31 cellular contexts compared by ENCODE assay signal in genomic region chr1:36475910-36476604, GRCh38. TPM values are rescaled to one million over a fixed set of nuclear protein-coding genes. Genes with fewer than 3 reads are reported as not detected.
DNase-seq lines count a peak whose midpoint lies in the region; ATAC-seq, FAIRE-seq and TF ChIP-seq lines count a peak whose summit lies in the region.
"Had no signal": no experiment of that assay in that cellular context is flagged by ENCODE, and none has a peak within 500 bp of the region (broad histone marks: within the 10 kb centered on the region; RNA-seq: fewer than 3 reads in every experiment).

No MANE protein-coding gene starts in this region.

- no peak overlapping the region for H3K4me2 ChIP-seq in HepG2 (ENCODE audit: low read depth, low read length)
- H3K4me2 ChIP-seq: GM23338 had no signal

- no peak for ATAC-seq in HepG2
- ATAC-seq: GM23338 had no signal

- H2AFZ ChIP-seq in HepG2 (ENCODE audit: low read length), result no peak overlapping the region
- H2AFZ ChIP-seq: GM23338 had no signal

- no peaks in the 10 kb centered on the region for H3K36me3 Mint-ChIP-seq in activated T-helper 2 cell treated with anti-CD3 and anti-CD28 coated beads, Interferon-gamma antibody, Interleukin-2, Interleukin-4, amounts not matched to agents 10 μg/mL and 5 μg/mL and 100 μg/mL, durations not matched to agents 14 hours and 24 hours and 36 hours (ENCODE audit: low read depth)
- H3K36me3 Mint-ChIP-seq: activated naive CD8-positive, alpha-beta T cell treated with anti-CD3 and anti-CD28 coated beads, Interleukin-2, amount 10 ng/mL, durations not matched to agents 7 days and 5 days; naive B cell had no signal

- TF ChIP-seq CTCF in BE2C (IDR thresholded peaks at IDR 0.05; ENCODE audit: low read depth, low read length) (peak; percentile 9; the same call in 1 of the 2 replicates), GM12872 (IDR thresholded peaks at IDR 0.05; ENCODE audit: insufficient read depth, low read depth, low read length) (0 out of 3 replicates have a peak, but pooled peaks have one; percentile 4), HepG2 (CRISPR knock-in tag; IDR thresholded peaks at IDR 0.05) (0 out of 2 replicates have a peak, but pooled peaks have one; percentile 19)

- no peak overlapping the region for H3K9ac ChIP-seq in HepG2 (ENCODE audit: insufficient read depth, low read depth, low read length)

- TF ChIP-seq RAD21 in HepG2 (CRISPR knock-in tag; IDR thresholded peaks at IDR 0.05), result no peak

- no peaks in the 10 kb centered on the region for H4K20me1 ChIP-seq in HepG2 (ENCODE audit: insufficient read depth, low read length)

- intact Hi-C loops in activated T-helper 2 cell treated with anti-CD3 and anti-CD28 coated beads, Interferon-gamma antibody, Interleukin-2, Interleukin-4, amounts not matched to agents 10 μg/mL and 5 μg/mL and 100 μg/mL, durations not matched to agents 14 hours and 24 hours and 36 hours (cut with micrococcal nuclease), result no loop called here
- intact Hi-C loops in HepG2 (cut with micrococcal nuclease; ENCODE audit: unreplicated experiment), result no loop called here

- DNase-seq in BE2C (no peak), HepG2 (ENCODE audit: low spot score) (no peak), 8988T (no peak), T-helper 2 cell (no peak), NOMO-1 (lab: John Stamatoyannopoulos, UW; ENCODE audit: unreplicated experiment in 2 of 2) (no peak), amygdala (lab: John Stamatoyannopoulos, UW) (no peak)
- no peak for DNase-seq in activated T-helper 2 cell treated with anti-CD3 and anti-CD28 coated beads, Interferon-gamma antibody, Interleukin-2, Interleukin-4, amounts not matched to agents 10 μg/mL and 5 μg/mL and 100 μg/mL, durations not matched to agents 14 hours and 24 hours and 36 hours (ENCODE audit: low spot score)
- DNase-seq: activated B cell treated with CpG ODN at 0.5 μM for 24 hours; activated CD4-positive, alpha-beta T cell treated with anti-CD3 and anti-CD28 coated beads, Interleukin-2, amount 10 ng/mL, durations not matched to agents 7 days and 5 days; activated gamma-delta T cell treated with Interleukin-2 at 50 U/mL for 16 hours; activated naive CD8-positive, alpha-beta T cell treated with anti-CD3 and anti-CD28 coated beads, Interleukin-2, amount 10 ng/mL, durations not matched to agents 7 days and 5 days; C1 segment of cervical spinal cord; cortex of kidney; DND-41; effector memory CD4-positive, alpha-beta T cell; erythroblast; head of caudate nucleus; naive B cell; NCI-H1930; stimulated activated naive CD4-positive, alpha-beta T cell; T-helper 1 cell had no signal

- POLR2A ChIA-PET in HepG2 (lab: Yijun Ruan, JAX), result interaction anchor here (0.8 kb wide), 1 partner anchor 12 kb away, joined by 4 read pairs; the partner anchor contains the start of gene MRPS15

- H3K9me3 ChIP-seq in BE2C (no peaks in the 10 kb centered on the region), HepG2 (ENCODE audit: low read length) (no peaks in the 10 kb centered on the region)
- H3K9me3 ChIP-seq: SJSA1 had no signal

- TF ChIP-seq POLR2A in HepG2 (IDR thresholded peaks at IDR 0.05; ENCODE audit: insufficient read depth in 1 of 2, low read depth in 2 of 2, low read length in 2 of 2), result no peak

- H3K36me3 ChIP-seq in BE2C (no peaks in the 10 kb centered on the region), HepG2 (replicated peaks in 1 of 2; ENCODE audit: control insufficient read depth in 1 of 2, insufficient read depth in 2 of 2, low read length in 2 of 2) (peaks cover 0 to 3% of the 10 kb centered on the region in 2 experiments; a peak in 1 of 5 replicates)
- H3K36me3 ChIP-seq: SJSA1 had no signal

- H3K4me1 Mint-ChIP-seq in activated T-helper 2 cell treated with anti-CD3 and anti-CD28 coated beads, Interferon-gamma antibody, Interleukin-2, Interleukin-4, amounts not matched to agents 10 μg/mL and 5 μg/mL and 100 μg/mL, durations not matched to agents 14 hours and 24 hours and 36 hours (ENCODE audit: low read depth), result peaks cover 11% of the 10 kb centered on the region
- H3K4me1 Mint-ChIP-seq: naive B cell had no signal

- no peak overlapping the region for H3K27ac ChIP-seq in HepG2 (ENCODE audit: extremely low read length, insufficient read depth, low read length)
- H3K27ac ChIP-seq: RWPE1, SJSA1 had no signal

- H3K27me3 ChIP-seq in BE2C, result no peaks in the 10 kb centered on the region
- H3K27me3 ChIP-seq in HepG2 (ENCODE audit: control insufficient read depth in 1 of 2, insufficient read depth in 2 of 2, low read length in 2 of 2), result no peaks in the 10 kb centered on the region
- H3K27me3 ChIP-seq: SJSA1 had no signal

- CTCF ChIA-PET in HepG2 (lab: Yijun Ruan, JAX; ENCODE audit: low intra/inter-chr PET ratio, low total read pairs), result no interaction called here

- no peaks in the 10 kb centered on the region for H3K79me2 ChIP-seq in HepG2 (ENCODE audit: insufficient read depth, low read length)

- in situ Hi-C loops in HepG2 (cut with HindIII; ENCODE audit: extremely low pct_ligation_motif_present, low pct_unique_long_range_greater_than_20kb), result no loop called here

- H3K4me1 ChIP-seq in BE2C (no peaks in the 10 kb centered on the region), HepG2 (ENCODE audit: insufficient read depth, low read length) (peaks cover 20% of the 10 kb centered on the region)
- H3K4me1 ChIP-seq: SJSA1 had no signal

- TF ChIP-seq EP300 in HepG2 (IDR thresholded peaks at IDR 0.05; ENCODE audit: low read depth in 2 of 2, low read length in 2 of 2), result no peak
- TF ChIP-seq EP300 in HepG2 (CRISPR knock-in tag; IDR thresholded peaks at IDR 0.05; ENCODE audit: borderline replicate concordance), result no peak

- TSS peak; percentile 48 for BruUV-seq in HepG2 (replicated peaks; lab: Mats Ljungman, UMichigan)

- WGBS in HepG2 (ENCODE audit: low lambda C conversion rate), result 91% methylated on average over 7 of the region's 7 CpGs

- H3K9me3 Mint-ChIP-seq in activated T-helper 2 cell treated with anti-CD3 and anti-CD28 coated beads, Interferon-gamma antibody, Interleukin-2, Interleukin-4, amounts not matched to agents 10 μg/mL and 5 μg/mL and 100 μg/mL, durations not matched to agents 14 hours and 24 hours and 36 hours, result no peaks in the 10 kb centered on the region
- H3K9me3 Mint-ChIP-seq: activated B cell treated with CpG ODN at 0.5 μM for 24 hours; activated CD4-positive, alpha-beta T cell treated with anti-CD3 and anti-CD28 coated beads, Interleukin-2, amount 10 ng/mL, durations not matched to agents 7 days and 5 days; activated naive CD8-positive, alpha-beta T cell treated with anti-CD3 and anti-CD28 coated beads, Interleukin-2, amount 10 ng/mL, durations not matched to agents 7 days and 5 days; GM23338; naive B cell had no signal

- FAIRE-seq in HepG2 (lab: Jason Lieb, UNC), result no peak
- FAIRE-seq: astrocyte, islet of Langerhans had no signal

- no peak overlapping the region for H3K4me3 Mint-ChIP-seq in activated T-helper 2 cell treated with anti-CD3 and anti-CD28 coated beads, Interferon-gamma antibody, Interleukin-2, Interleukin-4, amounts not matched to agents 10 μg/mL and 5 μg/mL and 100 μg/mL, durations not matched to agents 14 hours and 24 hours and 36 hours (ENCODE audit: low read depth)
- H3K4me3 Mint-ChIP-seq: activated B cell treated with CpG ODN at 0.5 μM for 24 hours; activated CD4-positive, alpha-beta T cell treated with anti-CD3 and anti-CD28 coated beads, Interleukin-2, amount 10 ng/mL, durations not matched to agents 7 days and 5 days; activated naive CD8-positive, alpha-beta T cell treated with anti-CD3 and anti-CD28 coated beads, Interleukin-2, amount 10 ng/mL, durations not matched to agents 7 days and 5 days; GM23338; naive B cell had no signal

- peaks cover 5% of the 10 kb centered on the region for H3K27me3 Mint-ChIP-seq in activated T-helper 2 cell treated with anti-CD3 and anti-CD28 coated beads, Interferon-gamma antibody, Interleukin-2, Interleukin-4, amounts not matched to agents 10 μg/mL and 5 μg/mL and 100 μg/mL, durations not matched to agents 14 hours and 24 hours and 36 hours (ENCODE audit: low read depth)
- H3K27me3 Mint-ChIP-seq: activated B cell treated with CpG ODN at 0.5 μM for 24 hours; activated CD4-positive, alpha-beta T cell treated with anti-CD3 and anti-CD28 coated beads, Interleukin-2, amount 10 ng/mL, durations not matched to agents 7 days and 5 days had no signal

- peak overlapping the region; percentile 21 for H3K27ac Mint-ChIP-seq in activated T-helper 2 cell treated with anti-CD3 and anti-CD28 coated beads, Interferon-gamma antibody, Interleukin-2, Interleukin-4, amounts not matched to agents 10 μg/mL and 5 μg/mL and 100 μg/mL, durations not matched to agents 14 hours and 24 hours and 36 hours
- H3K27ac Mint-ChIP-seq: activated B cell treated with CpG ODN at 0.5 μM for 24 hours; activated CD4-positive, alpha-beta T cell treated with anti-CD3 and anti-CD28 coated beads, Interleukin-2, amount 10 ng/mL, durations not matched to agents 7 days and 5 days; activated naive CD8-positive, alpha-beta T cell treated with anti-CD3 and anti-CD28 coated beads, Interleukin-2, amount 10 ng/mL, durations not matched to agents 7 days and 5 days; GM23338 had no signal

- H3K4me3 ChIP-seq in BE2C (ENCODE audit: low read depth, low read length) (no peak overlapping the region), HepG2 (replicated peaks in 1 of 3; ENCODE audit: insufficient read depth in 1 of 3, low read depth in 2 of 3, low read length in 3 of 3) (no peak overlapping the region)
- H3K4me3 ChIP-seq: GM23338, SJSA1 had no signal

RNA-seq across cellular contexts. Expression of gene CSF3R, which starts 6.7 kb away (rescaled TPM):
- polyA plus RNA-seq in BE2C (2012; ENCODE audit: insufficient read depth, insufficient read length, low read depth), result 0.63 TPM
- 0.11 and 0.62 TPM in 2 replicates for total RNA-seq in activated T-helper 2 cell treated with anti-CD3 and anti-CD28 coated beads, Interferon-gamma antibody, Interleukin-2, Interleukin-4, amounts not matched to agents 10 μg/mL and 5 μg/mL and 100 μg/mL, durations not matched to agents 14 hours and 24 hours and 36 hours
- total RNA-seq in HepG2 (2016; rRNA removed; fragmentation: Illumina TruSeq; extraction: Trizol), result 3.5 and 11.9 TPM in 2 replicates
- 2.8 and 3.1 TPM in 2 replicates for total RNA-seq in HepG2 (2016; cell fraction: cytosol; rRNA removed; fragmentation: Illumina TruSeq; extraction: Trizol; ENCODE audit: low read depth)
- 3.2 and 11.8 TPM in 2 replicates for total RNA-seq in HepG2 (2016; cell fraction: insoluble cytoplasmic fraction; rRNA removed; fragmentation: Illumina TruSeq; extraction: Trizol)
- 5.6 and 6.3 TPM in 2 replicates for total RNA-seq in HepG2 (2016; cell fraction: membrane; rRNA removed; fragmentation: Illumina TruSeq; extraction: Trizol)
- 17.4 and 18.5 TPM in 2 replicates for total RNA-seq in HepG2 (2016; cell fraction: nucleus; rRNA removed; fragmentation: Illumina TruSeq; extraction: Trizol)
- polyA plus RNA-seq in HepG2 (2011; rRNA removed), result 28.8 and 45.4 TPM in 2 replicates
- polyA plus RNA-seq in HepG2 (2011; cell fraction: cytosol; rRNA removed), result 14.7 and 16.4 TPM in 2 replicates
- polyA plus RNA-seq in HepG2 (2011; cell fraction: nucleus; rRNA removed), result 91.0 and 108 TPM in 2 replicates
- 30.0 and 40.7 TPM in 2 replicates for polyA plus RNA-seq in HepG2 (2012)
- polyA plus RNA-seq in HepG2 (2016; cell fraction: cytosol; fragmentation: Illumina TruSeq; extraction: Trizol; ENCODE audit: low read depth), result 2.0 and 2.5 TPM in 2 replicates
- polyA plus RNA-seq in HepG2 (2016; cell fraction: insoluble cytoplasmic fraction; fragmentation: Illumina TruSeq; extraction: Trizol; ENCODE audit: low read depth), result 5.0 and 5.6 TPM in 2 replicates
- polyA plus RNA-seq in HepG2 (2016; cell fraction: membrane; fragmentation: Illumina TruSeq; extraction: Trizol; ENCODE audit: low read depth), result 5.1 and 5.2 TPM in 2 replicates
- 40.8 and 46.3 TPM in 2 replicates for polyA plus RNA-seq in HepG2 (2016; cell fraction: nucleus; fragmentation: Illumina TruSeq; extraction: Trizol; ENCODE audit: insufficient read depth, low read depth)
- polyA minus RNA-seq in HepG2 (2011; rRNA and poly(A)+ RNA removed; ENCODE audit: low replicate concordance), result 1.5 and 20.2 TPM in 2 replicates
- polyA minus RNA-seq in HepG2 (2011; cell fraction: cytosol; rRNA and poly(A)+ RNA removed), result 6.9 and 10.3 TPM in 2 replicates
- 28.3 and 40.9 TPM in 2 replicates for polyA minus RNA-seq in HepG2 (2011; cell fraction: nucleus; rRNA and poly(A)+ RNA removed)
- total RNA-seq: activated B cell treated with CpG ODN at 0.5 μM for 24 hours; activated CD8-positive, alpha-beta memory T cell treated with anti-CD3 and anti-CD28 coated beads for 36 hours; GM23338; HT1080; M059J; osteocyte; SJSA1 had no signal
- polyA plus RNA-seq: GM23338 had no signal

RNA-seq across cellular contexts. Expression of gene MRPS15, which starts 11.9 kb away (rescaled TPM):
- 50.9 TPM for polyA plus RNA-seq in BE2C (2012; ENCODE audit: insufficient read depth, insufficient read length, low read depth)
- total RNA-seq in activated T-helper 2 cell treated with anti-CD3 and anti-CD28 coated beads, Interferon-gamma antibody, Interleukin-2, Interleukin-4, amounts not matched to agents 10 μg/mL and 5 μg/mL and 100 μg/mL, durations not matched to agents 14 hours and 24 hours and 36 hours, result 117 and 123 TPM in 2 replicates
- total RNA-seq in HepG2 (2016; rRNA removed; fragmentation: Illumina TruSeq; extraction: Trizol), result 113 and 137 TPM in 2 replicates
- 206 and 254 TPM in 2 replicates for total RNA-seq in HepG2 (2016; cell fraction: cytosol; rRNA removed; fragmentation: Illumina TruSeq; extraction: Trizol; ENCODE audit: low read depth)
- total RNA-seq in HepG2 (2016; cell fraction: insoluble cytoplasmic fraction; rRNA removed; fragmentation: Illumina TruSeq; extraction: Trizol), result 122 and 135 TPM in 2 replicates
- total RNA-seq in HepG2 (2016; cell fraction: membrane; rRNA removed; fragmentation: Illumina TruSeq; extraction: Trizol), result 170 and 207 TPM in 2 replicates
- 55.2 and 55.8 TPM in 2 replicates for total RNA-seq in HepG2 (2016; cell fraction: nucleus; rRNA removed; fragmentation: Illumina TruSeq; extraction: Trizol)
- 53.3 and 59.0 TPM in 2 replicates for polyA plus RNA-seq in HepG2 (2011; rRNA removed)
- 63.3 and 64.9 TPM in 2 replicates for polyA plus RNA-seq in HepG2 (2011; cell fraction: cytosol; rRNA removed)
- polyA plus RNA-seq in HepG2 (2011; cell fraction: nucleus; rRNA removed), result 32.6 and 45.2 TPM in 2 replicates
- polyA plus RNA-seq in HepG2 (2012), result 46.7 and 60.7 TPM in 2 replicates
- polyA plus RNA-seq in HepG2 (2016; cell fraction: cytosol; fragmentation: Illumina TruSeq; extraction: Trizol; ENCODE audit: low read depth), result 258 and 349 TPM in 2 replicates
- polyA plus RNA-seq in HepG2 (2016; cell fraction: insoluble cytoplasmic fraction; fragmentation: Illumina TruSeq; extraction: Trizol; ENCODE audit: low read depth), result 167 TPM in 2 replicates
- polyA plus RNA-seq in HepG2 (2016; cell fraction: membrane; fragmentation: Illumina TruSeq; extraction: Trizol; ENCODE audit: low read depth), result 198 and 246 TPM in 2 replicates
- polyA plus RNA-seq in HepG2 (2016; cell fraction: nucleus; fragmentation: Illumina TruSeq; extraction: Trizol; ENCODE audit: insufficient read depth, low read depth), result 109 and 110 TPM in 2 replicates
- polyA minus RNA-seq in HepG2 (2011; rRNA and poly(A)+ RNA removed; ENCODE audit: low replicate concordance), result 12.8 and 22.8 TPM in 2 replicates
- polyA minus RNA-seq in HepG2 (2011; cell fraction: cytosol; rRNA and poly(A)+ RNA removed), result 16.6 and 17.9 TPM in 2 replicates
- polyA minus RNA-seq in HepG2 (2011; cell fraction: nucleus; rRNA and poly(A)+ RNA removed), result 21.8 and 27.1 TPM in 2 replicates

RNA-seq across cellular contexts. Expression of gene OSCP1, which starts 25.8 kb away (rescaled TPM):
- polyA plus RNA-seq in BE2C (2012; ENCODE audit: insufficient read depth, insufficient read length, low read depth), result 1.4 TPM
- 0.59 and 1.2 TPM in 2 replicates for total RNA-seq in activated T-helper 2 cell treated with anti-CD3 and anti-CD28 coated beads, Interferon-gamma antibody, Interleukin-2, Interleukin-4, amounts not matched to agents 10 μg/mL and 5 μg/mL and 100 μg/mL, durations not matched to agents 14 hours and 24 hours and 36 hours
- total RNA-seq in HepG2 (2016; rRNA removed; fragmentation: Illumina TruSeq; extraction: Trizol), result 0.60 and 0.86 TPM in 2 replicates
- 0.71 and 1.1 TPM in 2 replicates for total RNA-seq in HepG2 (2016; cell fraction: cytosol; rRNA removed; fragmentation: Illumina TruSeq; extraction: Trizol; ENCODE audit: low read depth)
- 1.0 and 1.6 TPM in 2 replicates for total RNA-seq in HepG2 (2016; cell fraction: insoluble cytoplasmic fraction; rRNA removed; fragmentation: Illumina TruSeq; extraction: Trizol)
- 0.72 and 1.4 TPM in 2 replicates for total RNA-seq in HepG2 (2016; cell fraction: membrane; rRNA removed; fragmentation: Illumina TruSeq; extraction: Trizol)
- 0.34 and 1.4 TPM in 2 replicates for total RNA-seq in HepG2 (2016; cell fraction: nucleus; rRNA removed; fragmentation: Illumina TruSeq; extraction: Trizol)
- 0.84 and 0.85 TPM in 2 replicates for polyA plus RNA-seq in HepG2 (2011; rRNA removed)
- 0.46 and 0.48 TPM in 2 replicates for polyA plus RNA-seq in HepG2 (2011; cell fraction: cytosol; rRNA removed)
- polyA plus RNA-seq in HepG2 (2011; cell fraction: nucleus; rRNA removed), result 0.23 and 0.93 TPM in 2 replicates
- polyA plus RNA-seq in HepG2 (2012), result 1.3 TPM in 2 replicates
- polyA plus RNA-seq in HepG2 (2016; cell fraction: cytosol; fragmentation: Illumina TruSeq; extraction: Trizol; ENCODE audit: low read depth), result 0.35 and 0.55 TPM in 2 replicates
- polyA plus RNA-seq in HepG2 (2016; cell fraction: insoluble cytoplasmic fraction; fragmentation: Illumina TruSeq; extraction: Trizol; ENCODE audit: low read depth), result 0.72 and 0.93 TPM in 2 replicates
- 0.69 and 1.2 TPM in 2 replicates for polyA plus RNA-seq in HepG2 (2016; cell fraction: membrane; fragmentation: Illumina TruSeq; extraction: Trizol; ENCODE audit: low read depth)
- 1.1 and 1.4 TPM in 2 replicates for polyA plus RNA-seq in HepG2 (2016; cell fraction: nucleus; fragmentation: Illumina TruSeq; extraction: Trizol; ENCODE audit: insufficient read depth, low read depth)
- 0.56 and 3.7 TPM in 2 replicates for polyA minus RNA-seq in HepG2 (2011; rRNA and poly(A)+ RNA removed; ENCODE audit: low replicate concordance)
- polyA minus RNA-seq in HepG2 (2011; cell fraction: cytosol; rRNA and poly(A)+ RNA removed), result 0.62 TPM in 1 of 2 replicates, not detected in the other
- polyA minus RNA-seq in HepG2 (2011; cell fraction: nucleus; rRNA and poly(A)+ RNA removed), result 1.4 and 2.0 TPM in 2 replicates
